9 cellular contexts compared by ENCODE assay signal in the genomic region with DNA sequence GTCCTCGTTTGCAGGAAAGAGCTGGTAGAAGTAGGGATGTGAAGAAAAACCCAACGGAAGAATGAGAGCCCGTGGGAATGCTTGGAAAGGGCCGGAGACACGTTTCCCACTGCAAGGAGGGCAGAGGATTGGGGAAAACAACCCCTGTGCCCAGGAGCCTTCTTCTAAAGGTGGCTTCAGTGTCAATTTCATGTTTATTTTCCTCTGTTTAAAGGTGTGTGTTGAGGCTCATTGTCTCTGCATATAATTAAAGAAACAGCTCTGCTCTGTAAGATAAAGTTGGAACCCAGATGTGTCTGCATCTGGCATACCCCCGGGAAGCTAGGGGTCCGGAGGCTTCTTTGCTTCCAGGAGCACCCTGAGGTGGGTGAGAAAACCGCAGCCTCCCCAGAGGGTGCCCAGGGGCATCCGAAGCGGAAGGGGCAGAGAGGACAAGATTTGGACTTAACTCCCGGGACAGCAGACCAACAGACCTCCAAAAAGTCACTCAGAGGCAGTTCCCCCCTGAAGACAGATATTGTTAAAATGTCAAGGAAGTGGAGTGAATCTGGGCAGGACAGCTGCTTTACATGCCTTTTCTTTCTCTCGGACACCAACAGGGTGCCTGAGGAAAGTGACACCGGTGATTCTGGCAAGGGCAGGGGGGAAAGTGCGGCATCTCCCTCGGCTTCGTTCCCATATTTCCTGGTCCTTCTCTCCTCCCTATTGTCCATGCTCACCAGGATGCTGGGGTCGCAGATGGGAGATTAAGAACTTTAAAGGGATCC. TPM values are rescaled to one million over a fixed set of nuclear protein-coding genes. Genes with fewer than 3 reads are reported as not detected.
DNase-seq lines count a peak whose midpoint lies in the region; ATAC-seq, FAIRE-seq and TF ChIP-seq lines count a peak whose summit lies in the region.
"Had no signal": no experiment of that assay in that cellular context is flagged by ENCODE, and none has a peak within 500 bp of the region (broad histone marks: within the 10 kb centered on the region; RNA-seq: fewer than 3 reads in every experiment).

No MANE protein-coding gene starts in this region.

- H3K27ac ChIP-seq in Panc1 (ENCODE audit: low read length) (peak overlapping the region; percentile 29; the same call in 1 of the 2 replicates), pancreas (no peak overlapping the region)

- H3K9me3 Mint-ChIP-seq in endothelial cell (ENCODE audit: unreplicated experiment) (no peaks in the 10 kb centered on the region), osteocyte (ENCODE audit: unreplicated experiment) (no peaks in the 10 kb centered on the region), progenitor cell of endocrine pancreas (ENCODE audit: low read depth) (no peaks in the 10 kb centered on the region)

- BruUV-seq in Panc1 (replicated peaks; lab: Mats Ljungman, UMichigan) = no TSS peak

- peak overlapping the region; percentile 73 for H3K4me3 Mint-ChIP-seq in endothelial cell (ENCODE audit: unreplicated experiment)
- H3K4me3 Mint-ChIP-seq in osteocyte (ENCODE audit: unreplicated experiment) = peak overlapping the region; percentile 66
- H3K4me3 Mint-ChIP-seq in progenitor cell of endocrine pancreas (ENCODE audit: low read depth) = no peak overlapping the region

- no peaks in the 10 kb centered on the region for H3K36me3 Mint-ChIP-seq in endothelial cell (ENCODE audit: low read depth, unreplicated experiment)
- H3K36me3 Mint-ChIP-seq in osteocyte (ENCODE audit: unreplicated experiment) = peaks cover 4% of the 10 kb centered on the region
- no peaks in the 10 kb centered on the region for H3K36me3 Mint-ChIP-seq in progenitor cell of endocrine pancreas (ENCODE audit: insufficient read depth)

- CTCF ChIA-PET in Panc1 (lab: Charles Lee) = no interaction called here

- H3K27me3 ChIP-seq in Panc1 (ENCODE audit: control insufficient read depth, insufficient read depth, low read length) (no peaks in the 10 kb centered on the region; the same call in 1 of the 2 replicates), pancreas (peaks cover 0 to 75% (median 29%) of the 10 kb centered on the region in 4 donors)

- no peak for FAIRE-seq in pancreas (lab: Jason Lieb, UNC)
- FAIRE-seq: TTC549 had no signal

- H3K4me1 Mint-ChIP-seq in endothelial cell (ENCODE audit: unreplicated experiment) (peaks cover 66% of the 10 kb centered on the region), osteocyte (ENCODE audit: unreplicated experiment) (peaks cover 26% of the 10 kb centered on the region), progenitor cell of endocrine pancreas (ENCODE audit: low read depth) (peaks cover 3% of the 10 kb centered on the region)

- ATAC-seq in Panc1 (no peak), pancreas (no peak)

- POLR2A ChIA-PET in Panc1 (lab: Charles Lee) = no interaction called here

- H3K4me1 ChIP-seq in Panc1 (ENCODE audit: control insufficient read depth, insufficient read depth, low read length) (no peaks in the 10 kb centered on the region), pancreas (peaks cover 10 to 25% (median 23%) of the 10 kb centered on the region in 3 donors)

- TF ChIP-seq CTCF in GM12875 (IDR thresholded peaks at IDR 0.05; ENCODE audit: borderline replicate concordance, insufficient read depth, low read depth, low read length) (no peak), Panc1 (IDR thresholded peaks at IDR 0.05) (no peak), endothelial cell (IDR thresholded peaks at IDR 0.05; ENCODE audit: unreplicated experiment) (no peak), osteocyte (IDR thresholded peaks at IDR 0.05) (no peak), progenitor cell of endocrine pancreas (IDR thresholded peaks at IDR 0.05; ENCODE audit: unreplicated experiment) (no peak), pancreas (IDR thresholded peaks at IDR 0.05) (no peak)

- peak overlapping the region; percentile 49 for H3K4me3 ChIP-seq in GM12875 (ENCODE audit: low read depth, low read length)
- H3K4me3 ChIP-seq in Panc1 (ENCODE audit: low read depth in 2 of 2, low read length in 2 of 2) = peak overlapping the region; percentile 49 to 50
- H3K4me3 ChIP-seq in pancreas = peak overlapping the region in 1 of 4 donors; percentile 39

- H3K9me3 ChIP-seq in Panc1 (ENCODE audit: control insufficient read depth, insufficient read depth, low read depth, low read length) (no peaks in the 10 kb centered on the region), pancreas (no peaks in the 10 kb centered on the region)

- H3K27ac Mint-ChIP-seq in endothelial cell (ENCODE audit: unreplicated experiment) = no peak overlapping the region
- H3K27ac Mint-ChIP-seq in osteocyte (ENCODE audit: unreplicated experiment) = no peak overlapping the region
- H3K27ac Mint-ChIP-seq in progenitor cell of endocrine pancreas = no peak overlapping the region

- 5% methylated on average over 17 of the region's 17 CpGs for WGBS in pancreas, 2 donors

- DNase-seq in Panc1 (ENCODE audit: low read depth, low spot score) = no peak
- no peak for DNase-seq in endothelial cell (ENCODE audit: low spot score)
- DNase-seq in osteocyte (ENCODE audit: extremely low spot score, unreplicated experiment) = no peak
- no peak for DNase-seq in hippocampal formation (lab: John Stamatoyannopoulos, UW)
- no peak for DNase-seq in progenitor cell of endocrine pancreas (ENCODE audit: low spot score, unreplicated experiment)
- no peak for DNase-seq in pancreas

- intact Hi-C loops in Panc1 (cut with micrococcal nuclease; ENCODE audit: unreplicated experiment) = no loop called here
- intact Hi-C loops in pancreas (cut with DNase I) = no loop called here

- H3K27me3 Mint-ChIP-seq in endothelial cell (ENCODE audit: unreplicated experiment) (peaks cover 47% of the 10 kb centered on the region), osteocyte (ENCODE audit: unreplicated experiment) (peaks cover 86% of the 10 kb centered on the region), progenitor cell of endocrine pancreas (peaks cover 87% of the 10 kb centered on the region)

- H3K36me3 ChIP-seq in Panc1 (ENCODE audit: control insufficient read depth, insufficient read depth, low read length) (no peaks in the 10 kb centered on the region), pancreas (no peaks in the 10 kb centered on the region)

- in situ Hi-C loops in Panc1 (cut with HindIII; ENCODE audit: low pct_unique_long_range_greater_than_20kb, low sequenced_read_pairs) = no loop called here

RNA-seq across cellular contexts. Expression of gene GATA3, which starts 8.6 kb away (rescaled TPM):
- total RNA-seq in Panc1 (2021; ENCODE audit: unreplicated experiment) (5.9 TPM), endothelial cell (ENCODE audit: unreplicated experiment) (70.9 TPM), osteocyte (not detected in 2 replicates), progenitor cell of endocrine pancreas (2.7 and 4.6 TPM in 2 replicates), pancreas (under 1 TPM in 4 of 6 donors, not detected in 2; 0.12 to 0.38 (median 0.32) TPM)
- polyA plus RNA-seq in Panc1 (2012; ENCODE audit: insufficient read length) = 13.7 TPM
- polyA plus RNA-seq in pancreas = under 1 TPM; 0.11 to 0.14 TPM
- total RNA-seq: LHCN-M2 had no signal

Comparison
In these comparisons a context has a peak if more than half of its experiments do, and no peak if none do; other contexts are left out.
1. RNA of gene GATA3, which starts 8.6 kb away (total RNA-seq): 70.9 TPM in endothelial cell (single experiment); 5.9 TPM in Panc1 (single experiment), 2.7 to 4.6 TPM in progenitor cell of endocrine pancreas, 0.12 to 0.38 TPM in pancreas and not detected in osteocyte; every median in the first group is over 10 times any median in the second.